Comparison of ENCODE assay signal across 21 cellular contexts in the genomic region with DNA sequence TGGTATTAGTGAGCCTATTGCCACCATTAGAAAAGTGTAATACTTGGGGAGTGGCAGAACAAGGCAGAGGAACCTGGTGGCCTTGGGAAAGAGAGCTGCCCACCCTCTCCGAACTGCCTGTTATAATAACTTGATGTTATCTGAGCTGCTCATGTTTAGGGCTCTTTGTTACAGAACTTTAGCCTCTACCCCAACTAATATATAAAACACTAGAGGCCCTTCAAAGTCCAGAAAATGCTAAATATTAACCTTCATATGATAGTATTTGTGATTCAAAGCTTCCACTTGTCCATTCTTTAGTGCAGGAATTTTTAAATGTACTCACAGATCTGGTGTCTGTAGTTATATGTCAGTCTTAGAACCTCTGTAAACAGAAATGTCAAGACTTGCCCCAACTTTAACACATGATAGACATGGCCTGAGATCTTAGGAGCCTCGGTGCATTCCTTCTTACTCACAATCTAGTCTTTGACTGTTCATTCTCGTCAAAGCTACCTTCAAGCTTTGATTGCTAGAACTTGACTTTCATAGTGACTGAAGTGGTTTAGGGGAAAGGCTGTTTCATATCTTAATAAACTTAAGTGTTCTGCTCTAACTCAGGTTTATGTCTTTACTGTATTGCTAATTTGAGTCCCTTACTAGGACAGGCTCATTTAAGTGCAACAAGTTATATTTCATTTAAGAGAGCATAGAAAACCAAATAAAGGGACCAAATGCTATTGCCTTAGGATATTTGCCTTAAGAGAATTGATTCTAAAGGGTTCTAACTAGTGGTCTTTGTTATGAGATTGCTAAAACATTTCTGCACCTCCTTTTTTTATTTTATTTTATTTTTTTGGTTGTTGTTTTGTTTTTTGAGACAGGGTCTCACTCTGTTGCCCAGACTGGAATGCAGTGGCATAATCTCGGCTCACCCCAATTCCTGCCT.
"Had no signal": no experiment of that assay in that cellular context is flagged by ENCODE, and none has a peak within 500 bp of the region (broad histone marks: within the 10 kb centered on the region; RNA-seq: fewer than 3 reads in every experiment).

No MANE protein-coding gene starts in this region.

- H3K36me3 ChIP-seq: prostate gland had no signal

- H3K9me3 ChIP-seq: esophagus muscularis mucosa, heart right ventricle, mucosa of descending colon, prostate gland had no signal

- H3K27ac Mint-ChIP-seq: activated naive CD8-positive, alpha-beta T cell treated with anti-CD3 and anti-CD28 coated beads, Interleukin-2, amount 10 ng/mL, durations not matched to agents 7 days and 5 days; activated T-helper 2 cell treated with anti-CD3 and anti-CD28 coated beads, Interferon-gamma antibody, Interleukin-2, Interleukin-4, amounts not matched to agents 10 μg/mL and 5 μg/mL and 100 μg/mL, durations not matched to agents 14 hours and 24 hours and 36 hours; neural progenitor cell; stimulated activated naive CD8-positive, alpha-beta T cell treated with anti-CD3 and anti-CD28 coated beads, Interleukin-15, Interleukin-2, amounts not matched to agents 100 ng/mL and 50 ng/mL, for 24 hours; T-helper 2 cell treated with Interferon-gamma antibody and Interleukin-4, amounts not matched to agents 5 μg/mL and 100 μg/mL, for 36 hours; type B pancreatic cell; WTC11 had no signal

- DNase-seq: activated CD4-positive, alpha-beta T cell treated with anti-CD3 and anti-CD28 coated beads for 4 hours; activated CD8-positive, alpha-beta memory T cell treated with anti-CD3 and anti-CD28 coated beads for 24 hours; activated naive CD8-positive, alpha-beta T cell treated with anti-CD3 and anti-CD28 coated beads, Interleukin-2, amount 10 ng/mL, durations not matched to agents 7 days and 5 days; cerebellar nuclear complex; cortex of kidney; heart right ventricle; left ventricle myocardium superior; mucosa of descending colon; naive B cell; right cardiac atrium; stimulated activated CD4-positive, alpha-beta T cell treated with anti-CD3 and anti-CD28 coated beads, Interleukin-2, amount 100 ng/mL, for 48 hours had no signal

- H3K27me3 Mint-ChIP-seq: activated naive CD8-positive, alpha-beta T cell treated with anti-CD3 and anti-CD28 coated beads, Interleukin-2, amount 10 ng/mL, durations not matched to agents 7 days and 5 days; brain; memory B cell; naive B cell; stimulated activated naive CD8-positive, alpha-beta T cell treated with anti-CD3 and anti-CD28 coated beads, Interleukin-15, Interleukin-2, amounts not matched to agents 100 ng/mL and 50 ng/mL, for 24 hours; type B pancreatic cell had no signal

- H3K4me1 ChIP-seq: prostate gland had no signal

- H3K27me3 ChIP-seq: esophagus muscularis mucosa, heart right ventricle, neural progenitor cell had no signal

- H3K9me3 Mint-ChIP-seq: activated naive CD8-positive, alpha-beta T cell treated with anti-CD3 and anti-CD28 coated beads, Interleukin-2, amount 10 ng/mL, durations not matched to agents 7 days and 5 days; activated T-helper 2 cell treated with anti-CD3 and anti-CD28 coated beads, Interferon-gamma antibody, Interleukin-2, Interleukin-4, amounts not matched to agents 10 μg/mL and 5 μg/mL and 100 μg/mL, durations not matched to agents 14 hours and 24 hours and 36 hours; brain; memory B cell; naive B cell; neural progenitor cell; stimulated activated naive CD8-positive, alpha-beta T cell treated with anti-CD3 and anti-CD28 coated beads, Interleukin-15, Interleukin-2, amounts not matched to agents 100 ng/mL and 50 ng/mL, for 24 hours; T-helper 2 cell treated with Interferon-gamma antibody and Interleukin-4, amounts not matched to agents 5 μg/mL and 100 μg/mL, for 36 hours; type B pancreatic cell; WTC11 had no signal

- ATAC-seq: heart right ventricle, left ventricle myocardium superior, mucosa of descending colon, right cardiac atrium, WTC11 had no signal

- H3K4me1 Mint-ChIP-seq: memory B cell had no signal

- H3K4me3 Mint-ChIP-seq: activated naive CD8-positive, alpha-beta T cell treated with anti-CD3 and anti-CD28 coated beads, Interleukin-2, amount 10 ng/mL, durations not matched to agents 7 days and 5 days; brain; memory B cell; naive B cell; neural progenitor cell; stimulated activated naive CD8-positive, alpha-beta T cell treated with anti-CD3 and anti-CD28 coated beads, Interleukin-15, Interleukin-2, amounts not matched to agents 100 ng/mL and 50 ng/mL, for 24 hours; T-helper 2 cell treated with Interferon-gamma antibody and Interleukin-4, amounts not matched to agents 5 μg/mL and 100 μg/mL, for 36 hours; type B pancreatic cell; WTC11 had no signal

- H3K27ac ChIP-seq: esophagus muscularis mucosa, heart right ventricle, neural progenitor cell, prostate gland had no signal

- H3K4me3 ChIP-seq: esophagus muscularis mucosa, heart right ventricle, mucosa of descending colon, neural progenitor cell, prostate gland had no signal
